16 cellular contexts compared by ENCODE assay signal in genomic region chr12:26021534-26021933, GRCh38.
DNase-seq lines count a peak whose midpoint lies in the region; ATAC-seq and TF ChIP-seq lines count a peak whose summit lies in the region.
"Had no signal": no experiment of that assay in that cellular context is flagged by ENCODE, and none has a peak within 500 bp of the region (broad histone marks: within the 10 kb centered on the region; RNA-seq: fewer than 3 reads in every experiment).

No MANE protein-coding gene starts in this region.

- intact Hi-C loops in naive thymus-derived CD4-positive, alpha-beta T cell (cut with micrococcal nuclease), result loop anchor here in 1 of 2 donors (10.0 kb wide), 1 partner anchor 777 kb away; no protein-coding TSS in a partner anchor

- no peak overlapping the region for H3K27ac ChIP-seq in mesendoderm (ENCODE audit: low read depth, low read length)
- H3K27ac ChIP-seq in naive thymus-derived CD4-positive, alpha-beta T cell (ENCODE audit: low read depth, low read length), result no peak overlapping the region
- H3K27ac ChIP-seq: BLaER1 treated with 17β-estradiol and CSF1 and Interleukin-3, amounts not matched to agents 10 nM and 100 nM had no signal

- no peaks in the 10 kb centered on the region for H3K36me3 ChIP-seq in mesendoderm (ENCODE audit: control insufficient read depth, insufficient read depth, low read length)
- no peaks in the 10 kb centered on the region for H3K36me3 ChIP-seq in naive thymus-derived CD4-positive, alpha-beta T cell (ENCODE audit: control insufficient read depth in 2 of 3, insufficient read depth in 3 of 3, low read length in 3 of 3)
- H3K36me3 ChIP-seq: BLaER1 treated with 17β-estradiol and CSF1 and Interleukin-3, amounts not matched to agents 10 nM and 100 nM had no signal

- no peak overlapping the region for H2AK5ac ChIP-seq in mesendoderm (ENCODE audit: low read length)

- no peak overlapping the region for H3K23ac ChIP-seq in mesendoderm (ENCODE audit: low read length)

- H3K27me3 Mint-ChIP-seq in HFFc6 (ENCODE audit: insufficient read depth) (no peaks in the 10 kb centered on the region), WTC11 (ENCODE audit: low read depth) (no peaks in the 10 kb centered on the region)
- H3K27me3 Mint-ChIP-seq in naive thymus-derived CD4-positive, alpha-beta T cell, result peaks cover 10 to 27% (median 17%) of the 10 kb centered on the region in 5 donors

- no peak overlapping the region for H4K8ac ChIP-seq in mesendoderm (ENCODE audit: low read depth, low read length)

- CTCF ChIA-PET in WTC11 (lab: Charles Lee), result interaction anchor here (0.6 to 2.0 kb wide), 4 partner anchors 33 to 127 kb away, joined by 3 to 6 read pairs (median 3); no protein-coding TSS in a partner anchor
- CTCF ChIA-PET in naive thymus-derived CD4-positive, alpha-beta T cell (lab: Charles Lee), result interaction anchor here (0.7 to 1.4 kb wide), 2 partner anchors 9 to 11 kb away, joined by 3 read pairs; no protein-coding TSS in a partner anchor

- H3K79me1 ChIP-seq in mesendoderm (ENCODE audit: low read length), result peaks cover 13% of the 10 kb centered on the region

- H3K79me2 ChIP-seq in mesendoderm (ENCODE audit: control insufficient read depth, insufficient read depth, low read length), result peaks cover 11% of the 10 kb centered on the region

- H3K4me3 Mint-ChIP-seq in HFFc6 (no peak overlapping the region), WTC11 (no peak overlapping the region)
- H3K4me3 Mint-ChIP-seq in naive thymus-derived CD4-positive, alpha-beta T cell, result no peak overlapping the region
- H3K4me3 Mint-ChIP-seq: B cell; CD8-positive, alpha-beta T cell; IgD-negative memory B cell had no signal

- DNase-seq in HFFc6 (no peak), WTC11 (ENCODE audit: low spot score) (no peak), mesendoderm (no peak), NCI-H2196 treated with DMSO at 0.1 percent for 48 hours (lab: John Stamatoyannopoulos, UW; ENCODE audit: unreplicated experiment) (no peak), NCI-H524 treated with DMSO at 0.1 percent for 48 hours (lab: John Stamatoyannopoulos, UW) (no peak)
- DNase-seq in naive thymus-derived CD4-positive, alpha-beta T cell, result no peak
- DNase-seq: Calu3; CD8-positive, alpha-beta T cell; DND-41; EL; HCEC 1CT had no signal

- H3K18ac ChIP-seq in mesendoderm (ENCODE audit: low read length), result peak overlapping the region; percentile 7

- no CpG with 5 or more reads among the region's 2 CpGs for WGBS in mesendoderm (ENCODE audit: extremely low coverage, insufficient coverage, low lambda C conversion rate)

- no peaks in the 10 kb centered on the region for H3K27me3 ChIP-seq in mesendoderm (ENCODE audit: insufficient read depth, low read length, poor library complexity)
- no peaks in the 10 kb centered on the region for H3K27me3 ChIP-seq in naive thymus-derived CD4-positive, alpha-beta T cell (ENCODE audit: control insufficient read depth in 2 of 2, insufficient read depth in 2 of 2, low read length in 2 of 2)
- H3K27me3 ChIP-seq: BLaER1 treated with 17β-estradiol and CSF1 and Interleukin-3, amounts not matched to agents 10 nM and 100 nM had no signal

- no peaks in the 10 kb centered on the region for H3K9me3 ChIP-seq in naive thymus-derived CD4-positive, alpha-beta T cell (ENCODE audit: control insufficient read depth in 2 of 3, low read length in 3 of 3)
- H3K9me3 ChIP-seq: BLaER1 treated with 17β-estradiol and CSF1 and Interleukin-3, amounts not matched to agents 10 nM and 100 nM had no signal

- H3K4me3 ChIP-seq in mesendoderm (ENCODE audit: low read length), result no peak overlapping the region
- H3K4me3 ChIP-seq in naive thymus-derived CD4-positive, alpha-beta T cell (ENCODE audit: low read length), result no peak overlapping the region
- H3K4me3 ChIP-seq: BLaER1 treated with 17β-estradiol and CSF1 and Interleukin-3, amounts not matched to agents 10 nM and 100 nM; GM12878 had no signal

- no peak overlapping the region for H4K5ac ChIP-seq in mesendoderm (ENCODE audit: low read length)

- H3K9ac ChIP-seq in mesendoderm (ENCODE audit: low read length), result no peak overlapping the region
- H3K9ac ChIP-seq: BLaER1 treated with 17β-estradiol and CSF1 and Interleukin-3, amounts not matched to agents 10 nM and 100 nM had no signal

- H3K56ac ChIP-seq in mesendoderm (ENCODE audit: low read length), result no peak overlapping the region

- 0 out of 2 replicates have a peak overlapping the region, but pooled peaks have one; percentile 3 for H3K27ac Mint-ChIP-seq in HFFc6
- H3K27ac Mint-ChIP-seq in WTC11, result no peak overlapping the region
- H3K27ac Mint-ChIP-seq in naive thymus-derived CD4-positive, alpha-beta T cell, result no peak overlapping the region
- H3K27ac Mint-ChIP-seq: B cell; CD8-positive, alpha-beta T cell; IgD-negative memory B cell had no signal

- no peaks in the 10 kb centered on the region for H3K9me3 Mint-ChIP-seq in HFFc6
- H3K9me3 Mint-ChIP-seq in WTC11, result 0 out of 2 replicates have a peak, but pooled peaks cover 3% of the 10 kb centered on the region
- H3K9me3 Mint-ChIP-seq in naive thymus-derived CD4-positive, alpha-beta T cell, result no peaks in the 10 kb centered on the region
- H3K9me3 Mint-ChIP-seq: CD8-positive, alpha-beta T cell had no signal

- peaks cover 13% of the 10 kb centered on the region for H3K4me1 ChIP-seq in mesendoderm (ENCODE audit: control insufficient read depth, low read depth, low read length)
- H3K4me1 ChIP-seq in naive thymus-derived CD4-positive, alpha-beta T cell (ENCODE audit: control insufficient read depth in 2 of 2, insufficient read depth in 2 of 2, low read length in 2 of 2), result no peaks in the 10 kb centered on the region
- H3K4me1 ChIP-seq: BLaER1 treated with 17β-estradiol and CSF1 and Interleukin-3, amounts not matched to agents 10 nM and 100 nM had no signal

- peak; percentile 50 for ATAC-seq in WTC11
- no peak for ATAC-seq in naive thymus-derived CD4-positive, alpha-beta T cell
- ATAC-seq: CD8-positive, alpha-beta T cell; GM12878; HepG2 had no signal

- H3K4me1 Mint-ChIP-seq in HFFc6 (ENCODE audit: low read depth), result peaks cover 34% of the 10 kb centered on the region
- peaks cover 28% of the 10 kb centered on the region for H3K4me1 Mint-ChIP-seq in WTC11
- H3K4me1 Mint-ChIP-seq in naive thymus-derived CD4-positive, alpha-beta T cell, result peaks cover 0 to 2% (median 0%) of the 10 kb centered on the region in 7 donors
- H3K4me1 Mint-ChIP-seq: B cell, IgD-negative memory B cell had no signal

- H3K36me3 Mint-ChIP-seq in HFFc6 (ENCODE audit: low read depth), result peaks cover 4% of the 10 kb centered on the region; the same call in 1 of the 2 replicates
- H3K36me3 Mint-ChIP-seq in WTC11, result peaks cover 5% of the 10 kb centered on the region; the same call in 1 of the 2 replicates
- H3K36me3 Mint-ChIP-seq in naive thymus-derived CD4-positive, alpha-beta T cell, result no peaks in the 10 kb centered on the region
- H3K36me3 Mint-ChIP-seq: CD8-positive, alpha-beta T cell; IgD-negative memory B cell had no signal

- POLR2A ChIA-PET in WTC11 (lab: Charles Lee), result interaction anchor here (0.6 kb wide), 1 partner anchor 509 kb away, joined by 4 read pairs; no protein-coding TSS in a partner anchor
- POLR2A ChIA-PET in naive thymus-derived CD4-positive, alpha-beta T cell (lab: Charles Lee), result no interaction called here

- no peak overlapping the region for H3K4me2 ChIP-seq in mesendoderm (ENCODE audit: low read length)
- H3K4me2 ChIP-seq: BLaER1 treated with 17β-estradiol and CSF1 and Interleukin-3, amounts not matched to agents 10 nM and 100 nM had no signal

- no peak overlapping the region for H2BK120ac ChIP-seq in mesendoderm (ENCODE audit: low read depth, low read length)

- H2BK15ac ChIP-seq in mesendoderm (replicated peaks; ENCODE audit: low read depth), result no peak overlapping the region

- H2BK5ac ChIP-seq in mesendoderm (ENCODE audit: low read length), result no peak overlapping the region

- no peak overlapping the region for H3K4ac ChIP-seq in mesendoderm (ENCODE audit: low read depth, low read length)

- no peak for TF ChIP-seq CTCF in HFFc6 (IDR thresholded peaks at IDR 0.05)
- no peak for TF ChIP-seq CTCF in WTC11 (IDR thresholded peaks at IDR 0.05)

TF ChIP-seq in WTC11, 78 proteins besides CTCF, POLR2A, EP300 and RAD21:
- TF ChIP-seq ZNF425 (CRISPR knock-in tag; conservative IDR thresholded peaks at IDR 0.05) (no peak), ATF2 (CRISPR knock-in tag; IDR thresholded peaks at IDR 0.05; ENCODE audit: borderline replicate concordance, low read depth) (no peak), CDX4 (CRISPR knock-in tag; IDR thresholded peaks at IDR 0.05; ENCODE audit: borderline replicate concordance) (no peak)
TF ChIP-seq in WTC11: peak in this region for 0.
